ENCODE assay signal across 22 cellular contexts in genomic region chr10:6780008-6780677, GRCh38.
DNase-seq lines count a peak whose midpoint lies in the region; ATAC-seq and TF ChIP-seq lines count a peak whose summit lies in the region.
"Had no signal": no experiment of that assay in that cellular context is flagged by ENCODE, and none has a peak within 500 bp of the region (broad histone marks: within the 10 kb centered on the region; RNA-seq: fewer than 3 reads in every experiment).

No MANE protein-coding gene starts in this region.

- peaks cover 12% of the 10 kb centered on the region for H3K4me1 Mint-ChIP-seq in CD14-positive monocyte
- H3K4me1 Mint-ChIP-seq: activated naive CD8-positive, alpha-beta T cell treated with anti-CD3 and anti-CD28 coated beads, Interleukin-2, amount 50 U/mL, for 24 hours had no signal

- intact Hi-C loops in CD14-positive monocyte (cut with micrococcal nuclease) = no loop called here

- H3K27ac ChIP-seq in epithelial cell of prostate = peak overlapping the region; percentile 84
- H3K27ac ChIP-seq: cardiac muscle cell, stomach had no signal

- no peak overlapping the region for H3K4me3 ChIP-seq in GM06990 (replicated peaks; ENCODE audit: low read depth, low read length)
- H3K4me3 ChIP-seq: cardiac muscle cell, stomach had no signal

- TF ChIP-seq CTCF in GM06990 (IDR thresholded peaks at IDR 0.05; ENCODE audit: insufficient read depth, low read length, poor library complexity, severe bottlenecking) (no peak), CD14-positive monocyte (IDR thresholded peaks at IDR 0.05) (no peak)

- no peaks in the 10 kb centered on the region for H3K27me3 ChIP-seq in GM06990 (replicated peaks; ENCODE audit: control insufficient read depth, insufficient read depth, low read length)
- H3K27me3 ChIP-seq: stomach had no signal

- no peak overlapping the region for H3K4me3 Mint-ChIP-seq in CD14-positive monocyte
- H3K4me3 Mint-ChIP-seq: activated naive CD8-positive, alpha-beta T cell treated with anti-CD3 and anti-CD28 coated beads, Interleukin-2, amount 50 U/mL, for 24 hours; CD8-positive, alpha-beta T cell; T-helper 2 cell treated with Interferon-gamma antibody and Interleukin-4, amounts not matched to agents 5 μg/mL and 100 μg/mL, for 36 hours had no signal

- H3K36me3 ChIP-seq in GM06990 (ENCODE audit: control insufficient read depth, insufficient read depth, low read length) = no peaks in the 10 kb centered on the region
- H3K36me3 ChIP-seq: cardiac muscle cell, stomach had no signal

- H3K9me3 Mint-ChIP-seq in CD14-positive monocyte = no peaks in the 10 kb centered on the region
- H3K9me3 Mint-ChIP-seq: activated naive CD8-positive, alpha-beta T cell treated with anti-CD3 and anti-CD28 coated beads, Interleukin-2, amount 50 U/mL, for 24 hours; activated T-helper 2 cell treated with anti-CD3 and anti-CD28 coated beads, Interferon-gamma antibody, Interleukin-2, Interleukin-4, amounts not matched to agents 10 μg/mL and 5 μg/mL and 100 μg/mL, durations not matched to agents 14 hours and 24 hours and 36 hours; CD8-positive, alpha-beta T cell; T-helper 2 cell treated with Interferon-gamma antibody and Interleukin-4, amounts not matched to agents 5 μg/mL and 100 μg/mL, for 36 hours had no signal

- H3K27me3 Mint-ChIP-seq in CD14-positive monocyte (ENCODE audit: low read depth in 3 of 3) = peaks cover 3 to 19% (median 4%) of the 10 kb centered on the region in 3 donors

- DNase-seq in GM06990 (ENCODE audit: extremely low read depth, insufficient read length) (peak; percentile 14), epithelial cell of prostate (ENCODE audit: low read depth, low spot score) (no peak), CD14-positive monocyte (ENCODE audit: low spot score) (no peak)
- DNase-seq in effector CD4-positive, alpha-beta T cell = no peak
- DNase-seq: activated CD4-positive, CD25-positive, alpha-beta regulatory T cell treated with anti-CD3 and anti-CD28 coated beads, Interleukin-2, amount 50 U/mL, for 72 hours; activated naive CD8-positive, alpha-beta T cell treated with anti-CD3 and anti-CD28 coated beads, Interleukin-2, amount 50 U/mL, for 24 hours; CD8-positive, alpha-beta T cell; DND-41; head of caudate nucleus; Kasumi-1; mesenchymal stem cell; naive thymus-derived CD8-positive, alpha-beta T cell; NCI-H2107; NCI-H526 treated with DMSO at 0.1 percent for 48 hours; stomach had no signal

- H3K36me3 Mint-ChIP-seq in CD14-positive monocyte = no peaks in the 10 kb centered on the region
- H3K36me3 Mint-ChIP-seq: CD8-positive, alpha-beta T cell; naive thymus-derived CD8-positive, alpha-beta T cell had no signal

- ATAC-seq in GM21423 (IDR thresholded peaks at IDR 0.05; ENCODE audit: unreplicated experiment) = peak; percentile 44
- ATAC-seq in HG03354 (IDR thresholded peaks at IDR 0.05; ENCODE audit: poor library complexity, severe bottlenecking, unreplicated experiment) = peak; percentile 57
- ATAC-seq in GM21717 (IDR thresholded peaks at IDR 0.05; ENCODE audit: unreplicated experiment) = no peak
- no peak for ATAC-seq in HG02885 (IDR thresholded peaks at IDR 0.05; ENCODE audit: poor library complexity, unreplicated experiment)
- ATAC-seq: activated naive CD8-positive, alpha-beta T cell treated with anti-CD3 and anti-CD28 coated beads, Interleukin-2, amount 50 U/mL, for 24 hours; CD8-positive, alpha-beta T cell; naive thymus-derived CD8-positive, alpha-beta T cell had no signal

- no peak overlapping the region for H3K27ac Mint-ChIP-seq in CD14-positive monocyte
- H3K27ac Mint-ChIP-seq: activated naive CD8-positive, alpha-beta T cell treated with anti-CD3 and anti-CD28 coated beads, Interleukin-2, amount 50 U/mL, for 24 hours; activated T-helper 2 cell treated with anti-CD3 and anti-CD28 coated beads, Interferon-gamma antibody, Interleukin-2, Interleukin-4, amounts not matched to agents 10 μg/mL and 5 μg/mL and 100 μg/mL, durations not matched to agents 14 hours and 24 hours and 36 hours; CD8-positive, alpha-beta T cell; naive thymus-derived CD8-positive, alpha-beta T cell; T-helper 2 cell treated with Interferon-gamma antibody and Interleukin-4, amounts not matched to agents 5 μg/mL and 100 μg/mL, for 36 hours had no signal

Comparison
In these comparisons a context has a peak if more than half of its experiments do, and no peak if none do; other contexts are left out.
1. ATAC-seq: peak in GM21423 (single experiment) and HG03354 (single experiment); none in GM21717 (single experiment) and HG02885 (single experiment).